In the genomic region with DNA sequence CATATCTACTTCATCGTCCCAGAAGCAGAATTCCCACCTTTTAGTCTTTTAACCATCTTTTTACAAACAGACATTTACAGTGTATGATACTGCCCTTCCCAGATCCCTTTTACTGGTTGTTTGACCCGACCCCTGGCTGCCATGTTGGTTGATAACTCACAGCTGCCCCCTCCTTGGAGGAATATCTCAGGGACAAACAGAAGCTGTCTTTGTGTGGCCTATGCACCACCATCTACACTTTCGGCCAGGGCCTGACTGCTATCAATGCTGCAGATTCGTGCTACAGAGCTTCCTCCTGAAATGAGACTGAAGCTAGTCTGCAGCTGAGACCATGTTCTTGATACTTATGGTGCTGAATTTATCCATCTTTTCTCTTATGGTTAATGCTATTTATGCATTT, we compare ENCODE assay signal across 1 cellular context.
TF ChIP-seq lines count a peak whose summit lies in the region.

No MANE protein-coding gene starts in this region.

TF ChIP-seq in liver, 16 proteins besides CTCF, POLR2A, EP300 and RAD21 (continued from another document):
- TF ChIP-seq, protein P1, sequence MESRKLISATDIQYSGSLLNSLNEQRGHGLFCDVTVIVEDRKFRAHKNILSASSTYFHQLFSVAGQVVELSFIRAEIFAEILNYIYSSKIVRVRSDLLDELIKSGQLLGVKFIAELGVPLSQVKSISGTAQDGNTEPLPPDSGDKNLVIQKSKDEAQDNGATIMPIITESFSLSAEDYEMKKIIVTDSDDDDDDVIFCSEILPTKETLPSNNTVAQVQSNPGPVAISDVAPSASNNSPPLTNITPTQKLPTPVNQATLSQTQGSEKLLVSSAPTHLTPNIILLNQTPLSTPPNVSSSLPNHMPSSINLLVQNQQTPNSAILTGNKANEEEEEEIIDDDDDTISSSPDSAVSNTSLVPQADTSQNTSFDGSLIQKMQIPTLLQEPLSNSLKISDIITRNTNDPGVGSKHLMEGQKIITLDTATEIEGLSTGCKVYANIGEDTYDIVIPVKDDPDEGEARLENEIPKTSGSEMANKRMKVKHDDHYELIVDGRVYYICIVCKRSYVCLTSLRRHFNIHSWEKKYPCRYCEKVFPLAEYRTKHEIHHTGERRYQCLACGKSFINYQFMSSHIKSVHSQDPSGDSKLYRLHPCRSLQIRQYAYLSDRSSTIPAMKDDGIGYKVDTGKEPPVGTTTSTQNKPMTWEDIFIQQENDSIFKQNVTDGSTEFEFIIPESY (IDR thresholded peaks at IDR 0.05) = no peak
- TF ChIP-seq RXRA (IDR thresholded peaks at IDR 0.05) = no peak
